Comparison of ENCODE assay signal across 12 cellular contexts in genomic region chr3:195148553-195148952, GRCh38.
DNase-seq lines count a peak whose midpoint lies in the region; ATAC-seq and TF ChIP-seq lines count a peak whose summit lies in the region.
"Had no signal": no experiment of that assay in that cellular context is flagged by ENCODE, and none has a peak within 500 bp of the region (broad histone marks: within the 10 kb centered on the region; RNA-seq: fewer than 3 reads in every experiment).

No MANE protein-coding gene starts in this region.

- peak overlapping the region; percentile 50 for H3K4me3 ChIP-seq in BLaER1
- H3K4me3 ChIP-seq in hepatocyte: no peak overlapping the region
- H3K4me3 ChIP-seq: mucosa of descending colon, tibial artery had no signal

- WGBS in hepatocyte (ENCODE audit: low lambda C conversion rate, missing lambda C conversion rate): 53% methylated on average over 10 of the region's 10 CpGs

- no peak for DNase-seq in natural killer cell treated with Interleukin-12 subunit alpha and Interleukin-12 subunit beta and Interleukin-15 and Interleukin-18, amount 100 ng/mL, for 72 hours (ENCODE audit: low spot score)
- DNase-seq in stimulated activated CD4-positive, alpha-beta T cell treated with anti-CD3 and anti-CD28 coated beads, Interleukin-4, amount 100 ng/mL, for 4 hours: no peak
- DNase-seq in hepatic stellate cell (ENCODE audit: low spot score) (no peak), hepatocyte (ENCODE audit: low spot score) (no peak), COLO668 (lab: John Stamatoyannopoulos, UW; ENCODE audit: unreplicated experiment) (no peak)
- DNase-seq: DMS 273 treated with DMSO at 0.1 percent for 48 hours; mucosa of descending colon; stimulated activated CD4-positive, alpha-beta T cell treated with anti-CD3 and anti-CD28 coated beads, Interleukin-1b, Interleukin-23, amount 100 ng/mL, for 48 hours; tibial artery had no signal

- H4K20me1 ChIP-seq in BLaER1 (no peaks in the 10 kb centered on the region), hepatocyte (ENCODE audit: insufficient read depth, poor library complexity, severe bottlenecking) (no peaks in the 10 kb centered on the region)

- H3K27ac ChIP-seq in BLaER1: peak overlapping the region; percentile 81
- H3K27ac ChIP-seq in hepatocyte: no peak overlapping the region
- H3K27ac ChIP-seq: tibial artery had no signal

- H3K9me3 ChIP-seq in BLaER1: no peaks in the 10 kb centered on the region
- H3K9me3 ChIP-seq in hepatocyte (ENCODE audit: low read depth): no peaks in the 10 kb centered on the region
- H3K9me3 ChIP-seq: mucosa of descending colon, tibial artery had no signal

- TF ChIP-seq CTCF in brain (conservative IDR thresholded peaks at IDR 0.05): no peak
- no peak for TF ChIP-seq CTCF in hepatocyte (IDR thresholded peaks at IDR 0.05; ENCODE audit: poor library complexity)

- H3K79me2 ChIP-seq in hepatocyte: no peaks in the 10 kb centered on the region

- peaks cover 68% of the 10 kb centered on the region for H3K4me1 Mint-ChIP-seq in brain
- peaks cover 36 to 46% of the 10 kb centered on the region in 2 donors for H3K4me1 Mint-ChIP-seq in natural killer cell treated with Interleukin-12 subunit alpha and Interleukin-12 subunit beta and Interleukin-15 and Interleukin-18, amount 100 ng/mL, for 72 hours (ENCODE audit: low read depth in 2 of 2)

- peaks cover 79% of the 10 kb centered on the region for H3K4me1 ChIP-seq in BLaER1
- peaks cover 26% of the 10 kb centered on the region for H3K4me1 ChIP-seq in hepatocyte (ENCODE audit: insufficient read depth)

- no peak overlapping the region for H2AFZ ChIP-seq in hepatocyte

- peak overlapping the region; percentile 87 for H3K4me2 ChIP-seq in BLaER1
- no peak overlapping the region for H3K4me2 ChIP-seq in hepatocyte

- no peaks in the 10 kb centered on the region for H3K36me3 Mint-ChIP-seq in brain
- H3K36me3 Mint-ChIP-seq in natural killer cell treated with Interleukin-12 subunit alpha and Interleukin-12 subunit beta and Interleukin-15 and Interleukin-18, amount 100 ng/mL, for 72 hours: no peaks in the 10 kb centered on the region

- ATAC-seq in GM19468 (IDR thresholded peaks at IDR 0.05; ENCODE audit: extremely low read depth, unreplicated experiment): peak; percentile 16
- no peak for ATAC-seq in natural killer cell treated with Interleukin-12 subunit alpha and Interleukin-12 subunit beta and Interleukin-15 and Interleukin-18, amount 100 ng/mL, for 72 hours
- ATAC-seq: mucosa of descending colon had no signal

- peaks cover 3% of the 10 kb centered on the region for H3K27me3 Mint-ChIP-seq in brain
- no peaks in the 10 kb centered on the region for H3K27me3 Mint-ChIP-seq in natural killer cell treated with Interleukin-12 subunit alpha and Interleukin-12 subunit beta and Interleukin-15 and Interleukin-18, amount 100 ng/mL, for 72 hours

- H3K27ac Mint-ChIP-seq in brain: peak overlapping the region; percentile 3 to 61 (median 49)
- H3K27ac Mint-ChIP-seq in natural killer cell treated with Interleukin-12 subunit alpha and Interleukin-12 subunit beta and Interleukin-15 and Interleukin-18, amount 100 ng/mL, for 72 hours: peak overlapping the region; percentile 70 to 98

- H3K27me3 ChIP-seq in BLaER1 (no peaks in the 10 kb centered on the region), hepatocyte (no peaks in the 10 kb centered on the region)
- H3K27me3 ChIP-seq: tibial artery had no signal

- H3K9me3 Mint-ChIP-seq in brain: no peaks in the 10 kb centered on the region
- no peaks in the 10 kb centered on the region for H3K9me3 Mint-ChIP-seq in natural killer cell treated with Interleukin-12 subunit alpha and Interleukin-12 subunit beta and Interleukin-15 and Interleukin-18, amount 100 ng/mL, for 72 hours

- H3K4me3 Mint-ChIP-seq in brain: no peak overlapping the region
- H3K4me3 Mint-ChIP-seq in natural killer cell treated with Interleukin-12 subunit alpha and Interleukin-12 subunit beta and Interleukin-15 and Interleukin-18, amount 100 ng/mL, for 72 hours: peak overlapping the region; percentile 92

- H3K9me2 ChIP-seq in hepatocyte (replicated peaks; ENCODE audit: insufficient read depth): no peaks in the 10 kb centered on the region

- H3K36me3 ChIP-seq in BLaER1 (no peaks in the 10 kb centered on the region), hepatocyte (replicated peaks; ENCODE audit: insufficient read depth, low read depth) (no peaks in the 10 kb centered on the region)
- H3K36me3 ChIP-seq: tibial artery had no signal

- peak overlapping the region; percentile 31 for H3K9ac ChIP-seq in BLaER1
